In the genomic region with DNA sequence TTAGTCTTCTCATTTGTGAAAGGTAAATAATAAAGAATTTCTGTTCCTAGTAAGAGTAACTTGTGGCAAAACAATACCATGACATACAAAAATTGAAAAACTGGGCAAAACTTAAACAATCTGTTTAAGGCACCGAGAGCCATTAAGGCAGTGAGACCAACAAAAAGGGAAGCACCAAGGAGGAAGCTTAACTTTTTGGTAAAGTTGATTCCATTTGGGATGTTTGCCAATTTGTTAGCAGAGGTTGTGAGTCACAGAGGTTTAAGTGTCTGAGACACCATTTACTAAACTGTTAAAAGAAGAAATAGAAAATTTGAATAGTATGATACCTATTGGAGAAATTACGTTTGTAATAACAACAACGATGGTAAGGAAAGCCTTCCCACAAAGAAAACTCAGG, we compare ENCODE assay signal across 1 cellular context.
TF ChIP-seq lines count a peak whose summit lies in the region.

No MANE protein-coding gene starts in this region.

TF ChIP-seq in HepG2, 621 proteins besides CTCF, POLR2A, EP300 and RAD21:
- TF ChIP-seq LCORL (IDR thresholded peaks at IDR 0.05) (no peak), LCORL (CRISPR knock-in tag; IDR thresholded peaks at IDR 0.05) (no peak)
